Comparison of ENCODE assay signal across 11 cellular contexts in the genomic region with DNA sequence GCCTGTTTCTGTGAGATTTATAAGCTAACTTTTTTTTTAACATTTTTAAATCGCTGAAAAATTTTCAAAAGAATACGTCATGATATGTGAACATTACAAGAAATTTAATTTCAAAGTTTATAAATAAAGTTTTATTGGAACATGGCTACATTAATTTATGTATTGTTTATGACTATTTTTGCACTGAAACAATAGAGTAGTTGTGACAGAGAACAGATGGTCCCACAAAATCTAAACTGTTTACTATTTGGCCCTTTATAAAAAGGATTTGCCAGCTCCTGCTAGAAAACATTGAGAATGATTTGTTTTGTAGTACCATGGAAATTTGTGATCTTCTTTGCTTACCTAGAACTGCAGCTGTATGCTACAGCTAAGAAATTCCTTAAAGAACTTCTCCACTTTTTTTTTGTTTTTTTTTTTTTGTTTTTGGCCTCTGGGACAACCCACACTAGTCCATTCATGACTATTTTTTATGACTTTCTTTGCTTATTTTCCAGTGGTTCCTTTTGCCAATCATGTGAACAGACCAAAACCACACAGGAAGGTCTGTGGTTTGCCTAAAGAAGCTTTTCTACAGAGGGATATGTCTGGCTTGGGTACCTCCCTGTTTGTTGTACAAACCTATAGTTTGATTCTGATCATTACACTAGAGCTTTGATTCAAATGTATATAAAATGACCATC. TPM values are rescaled to one million over a fixed set of nuclear protein-coding genes. Genes with fewer than 3 reads are reported as not detected.
DNase-seq lines count a peak whose midpoint lies in the region; ATAC-seq, FAIRE-seq and TF ChIP-seq lines count a peak whose summit lies in the region.
"Had no signal": no experiment of that assay in that cellular context is flagged by ENCODE, and none has a peak within 500 bp of the region (broad histone marks: within the 10 kb centered on the region; RNA-seq: fewer than 3 reads in every experiment).

No MANE protein-coding gene starts in this region.

- no peak for ATAC-seq in HG03108 (IDR thresholded peaks at IDR 0.05; ENCODE audit: unreplicated experiment)

- TF ChIP-seq POLR2A in stomach (IDR thresholded peaks at IDR 0.05), result no peak

- H3K36me3 ChIP-seq in stomach, result no peaks in the 10 kb centered on the region

- peak; percentile 55 to 65 for DNase-seq in AML-193 (lab: John Stamatoyannopoulos, UW)
- no peak for DNase-seq in GM19239 (ENCODE audit: insufficient read length, low spot score)
- DNase-seq in RPMI7951 (ENCODE audit: low read depth), result peak; percentile 89
- DNase-seq in epidermal melanocyte (ENCODE audit: insufficient read length, low spot score), result peak; percentile 31
- DNase-seq in NCI-H2196 treated with DMSO at 0.1 percent for 48 hours (lab: John Stamatoyannopoulos, UW; ENCODE audit: unreplicated experiment), result no peak
- DNase-seq in stomach, result no peak
- DNase-seq in NCI-H446 treated with DMSO at 0.1 percent for 48 hours (lab: John Stamatoyannopoulos, UW), result no peak
- DNase-seq: activated CD4-positive, CD25-positive, alpha-beta regulatory T cell treated with anti-CD3 and anti-CD28 coated beads, Interleukin-2, amount 50 U/mL, for 72 hours; NCI-H1930 had no signal

- intact Hi-C loops in stomach (cut with DNase I; ENCODE audit: low total_unique reads), result no loop called here

- 91 to 93% (median 93%) methylated on average over 2 of the region's 2 CpGs for WGBS in stomach, 5 donors

- no peak for TF ChIP-seq EP300 in stomach (IDR thresholded peaks at IDR 0.05)

- TF ChIP-seq CTCF in stomach (IDR thresholded peaks at IDR 0.05), result no peak

- H3K9me3 ChIP-seq in stomach, result no peaks in the 10 kb centered on the region

- no peak overlapping the region for H3K4me3 ChIP-seq in stomach

- H3K4me1 ChIP-seq in stomach, result peaks cover 0 to 34% (median 3%) of the 10 kb centered on the region in 4 donors

- FAIRE-seq in GM19239 (lab: Jason Lieb, UNC), result peak; percentile 23

- H3K27me3 ChIP-seq in stomach, result no peaks in the 10 kb centered on the region

- H3K27ac ChIP-seq in stomach, result no peak overlapping the region
- H3K27ac ChIP-seq: epithelial cell of prostate had no signal

RNA-seq across cellular contexts. Expression of a gene that starts 55.7 kb away (rescaled TPM):
- total RNA-seq in RPMI7951 (2014; rRNA removed; shearing (Covaris generic)), result 25.3 and 26.8 TPM in 2 replicates
- 10 to 100 TPM in 4 of 5 donors, 1 to 10 TPM in 1; 7.5 to 49.0 (median 30.4) TPM for total RNA-seq in stomach
- 10 to 100 TPM; 10.1 to 13.1 (median 12.0) TPM for polyA plus RNA-seq in stomach

Comparison
In these comparisons a context has a peak if more than half of its experiments do, and no peak if none do; other contexts are left out.
1. DNase-seq: peak in AML-193 (2 of 2), RPMI7951 (single experiment) and epidermal melanocyte (single experiment); none in GM19239 (single experiment), NCI-H2196 treated with DMSO at 0.1 percent for 48 hours (single experiment), stomach (single experiment) and NCI-H446 treated with DMSO at 0.1 percent for 48 hours (single experiment).